Comparison of ENCODE assay signal across 1 cellular context in the genomic region with DNA sequence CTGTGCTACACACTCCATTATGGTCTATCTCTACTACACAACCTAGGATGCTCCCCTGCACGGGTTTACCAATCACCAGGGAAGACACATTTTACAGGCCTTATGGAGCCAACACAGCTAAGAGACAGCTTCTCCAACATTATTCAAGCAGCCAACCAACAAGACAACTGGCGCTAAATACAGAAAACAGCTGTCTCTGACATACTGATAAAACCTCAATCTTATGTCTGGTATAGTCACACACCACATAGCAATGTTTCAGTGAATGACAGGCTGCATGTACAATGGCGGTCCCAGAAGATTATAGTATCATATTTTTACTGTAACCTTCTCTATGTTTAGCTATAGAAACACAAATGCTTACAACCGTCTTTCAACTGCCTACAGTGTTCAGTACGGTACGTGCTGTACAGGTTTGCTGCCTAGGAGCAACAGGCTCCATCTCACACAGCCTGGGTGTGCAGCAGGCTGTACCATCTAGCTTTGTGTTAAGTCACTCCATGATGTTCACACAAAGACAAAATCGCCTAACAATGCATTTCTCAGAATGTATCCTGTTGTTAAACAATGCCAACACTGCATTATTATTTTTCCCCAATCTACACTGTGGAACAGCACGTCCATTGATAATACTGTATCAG.
TF ChIP-seq lines count a peak whose summit lies in the region.

No MANE protein-coding gene starts in this region.

TF ChIP-seq in HepG2, 621 proteins besides CTCF, POLR2A, EP300 and RAD21:
- TF ChIP-seq, protein P1, sequence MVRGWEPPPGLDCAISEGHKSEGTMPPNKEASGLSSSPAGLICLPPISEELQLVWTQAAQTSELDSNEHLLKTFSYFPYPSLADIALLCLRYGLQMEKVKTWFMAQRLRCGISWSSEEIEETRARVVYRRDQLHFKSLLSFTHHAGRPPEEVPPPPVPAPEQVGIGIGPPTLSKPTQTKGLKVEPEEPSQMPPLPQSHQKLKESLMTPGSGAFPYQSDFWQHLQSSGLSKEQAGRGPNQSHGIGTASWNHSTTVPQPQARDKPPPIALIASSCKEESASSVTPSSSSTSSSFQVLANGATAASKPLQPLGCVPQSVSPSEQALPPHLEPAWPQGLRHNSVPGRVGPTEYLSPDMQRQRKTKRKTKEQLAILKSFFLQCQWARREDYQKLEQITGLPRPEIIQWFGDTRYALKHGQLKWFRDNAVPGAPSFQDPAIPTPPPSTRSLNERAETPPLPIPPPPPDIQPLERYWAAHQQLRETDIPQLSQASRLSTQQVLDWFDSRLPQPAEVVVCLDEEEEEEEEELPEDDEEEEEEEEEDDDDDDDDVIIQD (CRISPR knock-in tag; IDR thresholded peaks at IDR 0.05; ENCODE audit: low read depth), result no peak
- TF ChIP-seq ZNF260 (CRISPR knock-in tag; IDR thresholded peaks at IDR 0.05; ENCODE audit: borderline replicate concordance, low read depth), result no peak
- TF ChIP-seq, protein P2, sequence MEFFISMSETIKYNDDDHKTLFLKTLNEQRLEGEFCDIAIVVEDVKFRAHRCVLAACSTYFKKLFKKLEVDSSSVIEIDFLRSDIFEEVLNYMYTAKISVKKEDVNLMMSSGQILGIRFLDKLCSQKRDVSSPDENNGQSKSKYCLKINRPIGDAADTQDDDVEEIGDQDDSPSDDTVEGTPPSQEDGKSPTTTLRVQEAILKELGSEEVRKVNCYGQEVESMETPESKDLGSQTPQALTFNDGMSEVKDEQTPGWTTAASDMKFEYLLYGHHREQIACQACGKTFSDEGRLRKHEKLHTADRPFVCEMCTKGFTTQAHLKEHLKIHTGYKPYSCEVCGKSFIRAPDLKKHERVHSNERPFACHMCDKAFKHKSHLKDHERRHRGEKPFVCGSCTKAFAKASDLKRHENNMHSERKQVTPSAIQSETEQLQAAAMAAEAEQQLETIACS (CRISPR knock-in tag; IDR thresholded peaks at IDR 0.05), result no peak
- TF ChIP-seq MBNL3 (CRISPR knock-in tag; conservative IDR thresholded peaks at IDR 0.05), result no peak
- TF ChIP-seq ZNF367 (CRISPR knock-in tag; IDR thresholded peaks at IDR 0.05; ENCODE audit: borderline replicate concordance), result no peak
- TF ChIP-seq, protein P3, sequence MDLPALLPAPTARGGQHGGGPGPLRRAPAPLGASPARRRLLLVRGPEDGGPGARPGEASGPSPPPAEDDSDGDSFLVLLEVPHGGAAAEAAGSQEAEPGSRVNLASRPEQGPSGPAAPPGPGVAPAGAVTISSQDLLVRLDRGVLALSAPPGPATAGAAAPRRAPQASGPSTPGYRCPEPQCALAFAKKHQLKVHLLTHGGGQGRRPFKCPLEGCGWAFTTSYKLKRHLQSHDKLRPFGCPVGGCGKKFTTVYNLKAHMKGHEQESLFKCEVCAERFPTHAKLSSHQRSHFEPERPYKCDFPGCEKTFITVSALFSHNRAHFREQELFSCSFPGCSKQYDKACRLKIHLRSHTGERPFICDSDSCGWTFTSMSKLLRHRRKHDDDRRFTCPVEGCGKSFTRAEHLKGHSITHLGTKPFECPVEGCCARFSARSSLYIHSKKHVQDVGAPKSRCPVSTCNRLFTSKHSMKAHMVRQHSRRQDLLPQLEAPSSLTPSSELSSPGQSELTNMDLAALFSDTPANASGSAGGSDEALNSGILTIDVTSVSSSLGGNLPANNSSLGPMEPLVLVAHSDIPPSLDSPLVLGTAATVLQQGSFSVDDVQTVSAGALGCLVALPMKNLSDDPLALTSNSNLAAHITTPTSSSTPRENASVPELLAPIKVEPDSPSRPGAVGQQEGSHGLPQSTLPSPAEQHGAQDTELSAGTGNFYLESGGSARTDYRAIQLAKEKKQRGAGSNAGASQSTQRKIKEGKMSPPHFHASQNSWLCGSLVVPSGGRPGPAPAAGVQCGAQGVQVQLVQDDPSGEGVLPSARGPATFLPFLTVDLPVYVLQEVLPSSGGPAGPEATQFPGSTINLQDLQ (CRISPR knock-in tag; IDR thresholded peaks at IDR 0.05), result no peak
- TF ChIP-seq SNAPC2 (CRISPR knock-in tag; IDR thresholded peaks at IDR 0.05), result no peak
- TF ChIP-seq, protein P4, sequence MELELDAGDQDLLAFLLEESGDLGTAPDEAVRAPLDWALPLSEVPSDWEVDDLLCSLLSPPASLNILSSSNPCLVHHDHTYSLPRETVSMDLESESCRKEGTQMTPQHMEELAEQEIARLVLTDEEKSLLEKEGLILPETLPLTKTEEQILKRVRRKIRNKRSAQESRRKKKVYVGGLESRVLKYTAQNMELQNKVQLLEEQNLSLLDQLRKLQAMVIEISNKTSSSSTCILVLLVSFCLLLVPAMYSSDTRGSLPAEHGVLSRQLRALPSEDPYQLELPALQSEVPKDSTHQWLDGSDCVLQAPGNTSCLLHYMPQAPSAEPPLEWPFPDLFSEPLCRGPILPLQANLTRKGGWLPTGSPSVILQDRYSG (CRISPR knock-in tag; IDR thresholded peaks at IDR 0.05), result no peak
- TF ChIP-seq MAFF (IDR thresholded peaks at IDR 0.05; ENCODE audit: low read depth, low read length), result peak; percentile 31; the same call in 1 of the 2 replicates
- no peak for TF ChIP-seq PLRG1 (conservative IDR thresholded peaks at IDR 0.05)
- no peak for TF ChIP-seq SMAD1 (CRISPR knock-in tag; IDR thresholded peaks at IDR 0.05; ENCODE audit: borderline replicate concordance, low read depth)
- TF ChIP-seq ESRRA (CRISPR knock-in tag; IDR thresholded peaks at IDR 0.05; ENCODE audit: low read depth), result no peak
- TF ChIP-seq, protein P5, sequence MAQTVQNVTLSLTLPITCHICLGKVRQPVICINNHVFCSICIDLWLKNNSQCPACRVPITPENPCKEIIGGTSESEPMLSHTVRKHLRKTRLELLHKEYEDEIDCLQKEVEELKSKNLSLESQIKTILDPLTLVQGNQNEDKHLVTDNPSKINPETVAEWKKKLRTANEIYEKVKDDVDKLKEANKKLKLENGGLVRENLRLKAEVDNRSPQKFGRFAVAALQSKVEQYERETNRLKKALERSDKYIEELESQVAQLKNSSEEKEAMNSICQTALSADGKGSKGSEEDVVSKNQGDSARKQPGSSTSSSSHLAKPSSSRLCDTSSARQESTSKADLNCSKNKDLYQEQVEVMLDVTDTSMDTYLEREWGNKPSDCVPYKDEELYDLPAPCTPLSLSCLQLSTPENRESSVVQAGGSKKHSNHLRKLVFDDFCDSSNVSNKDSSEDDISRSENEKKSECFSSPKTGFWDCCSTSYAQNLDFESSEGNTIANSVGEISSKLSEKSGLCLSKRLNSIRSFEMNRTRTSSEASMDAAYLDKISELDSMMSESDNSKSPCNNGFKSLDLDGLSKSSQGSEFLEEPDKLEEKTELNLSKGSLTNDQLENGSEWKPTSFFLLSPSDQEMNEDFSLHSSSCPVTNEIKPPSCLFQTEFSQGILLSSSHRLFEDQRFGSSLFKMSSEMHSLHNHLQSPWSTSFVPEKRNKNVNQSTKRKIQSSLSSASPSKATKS (CRISPR knock-in tag; IDR thresholded peaks at IDR 0.05), result no peak
- TF ChIP-seq MAFK (conservative IDR thresholded peaks at IDR 0.05 in 1 of 2, IDR thresholded peaks at IDR 0.05 in 1 of 2; ENCODE audit: low read length in 2 of 2), result 0 out of 4 replicates have a peak, but pooled peaks of 1 of the 2 experiments have one; percentile 16
- no peak for TF ChIP-seq ZNF10 (CRISPR knock-in tag; IDR thresholded peaks at IDR 0.05; ENCODE audit: borderline replicate concordance, low read depth)
- TF ChIP-seq ZNF660 (CRISPR knock-in tag; IDR thresholded peaks at IDR 0.05; ENCODE audit: borderline replicate concordance, low read depth), result no peak
- TF ChIP-seq PCBP1 (IDR thresholded peaks at IDR 0.05; ENCODE audit: borderline replicate concordance, low read depth, low read length), result no peak
